In the genomic region with DNA sequence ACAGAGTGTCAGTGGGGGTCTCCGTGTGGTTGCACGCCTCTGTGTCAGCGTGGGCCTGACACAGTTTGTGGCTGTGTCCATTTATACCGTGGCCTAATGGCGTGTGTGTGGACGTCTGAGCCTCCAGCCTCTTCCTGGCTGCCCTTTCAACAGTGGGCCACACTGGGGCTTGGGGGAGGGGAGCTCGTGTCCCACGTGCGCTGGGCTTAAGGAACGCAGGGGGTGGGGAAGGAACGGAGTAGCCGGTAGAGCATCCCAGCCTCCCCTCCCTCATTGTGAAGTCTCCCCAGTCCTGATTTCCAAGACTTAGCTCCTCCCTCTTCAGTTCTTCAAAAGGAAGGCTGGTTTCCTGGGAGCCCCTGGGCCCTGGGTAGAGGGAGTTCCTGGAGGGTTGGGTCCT, we compare ENCODE assay signal across 17 cellular contexts. TPM values are rescaled to one million over a fixed set of nuclear protein-coding genes. Genes with fewer than 3 reads are reported as not detected.
DNase-seq lines count a peak whose midpoint lies in the region; ATAC-seq and TF ChIP-seq lines count a peak whose summit lies in the region.
"Had no signal": no experiment of that assay in that cellular context is flagged by ENCODE, and none has a peak within 500 bp of the region (broad histone marks: within the 10 kb centered on the region; RNA-seq: fewer than 3 reads in every experiment).

No MANE protein-coding gene starts in this region.

- DNase-seq in HFFc6 (no peak), SK-N-DZ (ENCODE audit: low spot score) (peak; percentile 64), iPS-NIHi11 (ENCODE audit: low spot score) (peak; percentile 34), upper lobe of left lung (peak in 1 of 2 donors; percentile 22), posterior vena cava (ENCODE audit: low spot score) (no peak), medulla oblongata (ENCODE audit: extremely low spot score) (no peak)
- no peak for DNase-seq in activated effector memory CD4-positive, alpha-beta T cell treated with anti-CD3 and anti-CD28 coated beads, Interleukin-2, amount 50 U/mL, for 16 hours
- DNase-seq: NCI-H187 treated with DMSO at 0.1 percent for 48 hours, NCI-H2171, NCI-H446 treated with DMSO at 0.1 percent for 48 hours, NCI-H774, SIG-M5 had no signal

- intact Hi-C loops in posterior vena cava (cut with DNase I): no loop called here

- peaks cover 5 to 8% (median 6%) of the 10 kb centered on the region in 4 donors for H3K4me1 ChIP-seq in upper lobe of left lung

- WGBS in upper lobe of left lung, 2 donors: 78 to 79% methylated on average over 9 to 12 of the region's 12 CpGs

- TF ChIP-seq POLR2A in upper lobe of left lung (IDR thresholded peaks at IDR 0.05): no peak

- no peaks in the 10 kb centered on the region for H3K27me3 ChIP-seq in upper lobe of left lung

- no peak for TF ChIP-seq CTCF in HFFc6 (IDR thresholded peaks at IDR 0.05)
- no peak for TF ChIP-seq CTCF in upper lobe of left lung (IDR thresholded peaks at IDR 0.05)

- peak; percentile 5 to 26 for ATAC-seq in upper lobe of left lung (ENCODE audit: low FRiP score in 2 of 2)
- no peak for ATAC-seq in stimulated activated memory B cell treated with anti-CD40 and anti-IgM and Interleukin-4, amounts not matched to agents 10 μg/mL and 1 μg/mL and 100 μg/mL, for 72 hours
- ATAC-seq: CD8-positive, alpha-beta T cell had no signal

- no peaks in the 10 kb centered on the region for H3K9me3 ChIP-seq in upper lobe of left lung

- H3K27ac Mint-ChIP-seq in HFFc6: 0 out of 2 replicates have a peak overlapping the region, but pooled peaks have one; percentile 43
- H3K27ac Mint-ChIP-seq in stimulated activated memory B cell treated with anti-CD40 and anti-IgM and Interleukin-4, amounts not matched to agents 10 μg/mL and 1 μg/mL and 100 μg/mL, for 72 hours: no peak overlapping the region
- H3K27ac Mint-ChIP-seq: CD8-positive, alpha-beta T cell had no signal

- no peaks in the 10 kb centered on the region for H3K36me3 ChIP-seq in upper lobe of left lung

- H3K4me3 Mint-ChIP-seq in HFFc6: no peak overlapping the region
- H3K4me3 Mint-ChIP-seq in stimulated activated memory B cell treated with anti-CD40 and anti-IgM and Interleukin-4, amounts not matched to agents 10 μg/mL and 1 μg/mL and 100 μg/mL, for 72 hours: no peak overlapping the region
- H3K4me3 Mint-ChIP-seq: CD8-positive, alpha-beta T cell had no signal

- no peaks in the 10 kb centered on the region for H3K36me3 Mint-ChIP-seq in HFFc6 (ENCODE audit: low read depth)
- H3K36me3 Mint-ChIP-seq in stimulated activated memory B cell treated with anti-CD40 and anti-IgM and Interleukin-4, amounts not matched to agents 10 μg/mL and 1 μg/mL and 100 μg/mL, for 72 hours: no peaks in the 10 kb centered on the region
- H3K36me3 Mint-ChIP-seq: CD8-positive, alpha-beta T cell had no signal

- peaks cover 1% of the 10 kb centered on the region for H3K27me3 Mint-ChIP-seq in HFFc6 (ENCODE audit: insufficient read depth)
- H3K27me3 Mint-ChIP-seq in stimulated activated memory B cell treated with anti-CD40 and anti-IgM and Interleukin-4, amounts not matched to agents 10 μg/mL and 1 μg/mL and 100 μg/mL, for 72 hours: peaks cover 18% of the 10 kb centered on the region

- peaks cover 28% of the 10 kb centered on the region for H3K4me1 Mint-ChIP-seq in HFFc6 (ENCODE audit: low read depth)
- no peaks in the 10 kb centered on the region for H3K4me1 Mint-ChIP-seq in stimulated activated memory B cell treated with anti-CD40 and anti-IgM and Interleukin-4, amounts not matched to agents 10 μg/mL and 1 μg/mL and 100 μg/mL, for 72 hours

- no peak overlapping the region for H3K4me3 ChIP-seq in upper lobe of left lung

- no peaks in the 10 kb centered on the region for H3K9me3 Mint-ChIP-seq in HFFc6
- no peaks in the 10 kb centered on the region for H3K9me3 Mint-ChIP-seq in stimulated activated memory B cell treated with anti-CD40 and anti-IgM and Interleukin-4, amounts not matched to agents 10 μg/mL and 1 μg/mL and 100 μg/mL, for 72 hours
- H3K9me3 Mint-ChIP-seq: CD8-positive, alpha-beta T cell had no signal

- TF ChIP-seq EP300 in upper lobe of left lung (IDR thresholded peaks at IDR 0.05): no peak

- no peak overlapping the region for H3K27ac ChIP-seq in upper lobe of left lung
- H3K27ac ChIP-seq: KMS-11 had no signal

RNA-seq across cellular contexts. Expression of gene HES7, which starts 9.5 kb away (rescaled TPM):
- total RNA-seq in HFFc6 (2021; fragmentation: NEBNext Ultra II Directional; extraction: Animal tissue kit (Norgen Biotek cat#: 25700)): under 1 TPM; 0.24 to 0.54 (median 0.41) TPM
- 2.8 and 5.1 TPM in 2 replicates for polyA plus RNA-seq in SK-N-DZ (2014; cell fraction: cytosol; rRNA removed)
- polyA plus RNA-seq in SK-N-DZ (2014; cell fraction: nucleus; rRNA removed): 3.8 and 5.2 TPM in 2 replicates
- total RNA-seq in upper lobe of left lung (1 to 10 TPM in 1 of 6 donors, not detected in 5; 4.9 TPM), posterior vena cava (under 1 TPM in 1 of 2 donors, not detected in 1; 0.67 TPM)
- polyA plus RNA-seq: BJ had no signal

RNA-seq across cellular contexts. Expression of gene ALOXE3, which starts 15.1 kb away (rescaled TPM):
- total RNA-seq in HFFc6 (2021; fragmentation: NEBNext Ultra II Directional; extraction: Animal tissue kit (Norgen Biotek cat#: 25700)): under 1 TPM; 0.14 to 0.30 (median 0.21) TPM
- not detected in 2 replicates for polyA plus RNA-seq in SK-N-DZ (2014; cell fraction: cytosol; rRNA removed)
- not detected in 2 replicates for polyA plus RNA-seq in SK-N-DZ (2014; cell fraction: nucleus; rRNA removed)
- not detected for total RNA-seq in upper lobe of left lung
- not detected for total RNA-seq in posterior vena cava
- total RNA-seq: H4 had no signal

RNA-seq across cellular contexts. Expression of gene PER1, which starts 18.8 kb away (rescaled TPM):
- total RNA-seq in HFFc6 (2021; fragmentation: NEBNext Ultra II Directional; extraction: Animal tissue kit (Norgen Biotek cat#: 25700)): 10 to 100 TPM; 18.9 to 31.8 (median 26.9) TPM
- polyA plus RNA-seq in SK-N-DZ (2014; cell fraction: cytosol; rRNA removed): 8.1 and 24.4 TPM in 2 replicates
- polyA plus RNA-seq in SK-N-DZ (2014; cell fraction: nucleus; rRNA removed): 10.2 and 34.8 TPM in 2 replicates
- total RNA-seq in upper lobe of left lung (100 to 1,000 TPM; 112 to 358 (median 288) TPM), posterior vena cava (100 to 1,000 TPM; 203 to 206 TPM)

RNA-seq across cellular contexts. Expression of gene VAMP2, which starts 29.4 kb away (rescaled TPM):
- 10 to 100 TPM; 37.0 to 47.6 (median 44.5) TPM for total RNA-seq in HFFc6 (2021; fragmentation: NEBNext Ultra II Directional; extraction: Animal tissue kit (Norgen Biotek cat#: 25700))
- 20.2 and 21.1 TPM in 2 replicates for polyA plus RNA-seq in SK-N-DZ (2014; cell fraction: cytosol; rRNA removed)
- 33.0 and 65.8 TPM in 2 replicates for polyA plus RNA-seq in SK-N-DZ (2014; cell fraction: nucleus; rRNA removed)
- total RNA-seq in upper lobe of left lung (10 to 100 TPM; 27.2 to 75.8 (median 49.8) TPM), posterior vena cava (10 to 100 TPM; 66.7 to 80.1 TPM)

RNA-seq across cellular contexts. Expression of gene TMEM107, which starts 42.8 kb away (rescaled TPM):
- 10 to 100 TPM; 13.8 to 18.8 (median 17.5) TPM for total RNA-seq in HFFc6 (2021; fragmentation: NEBNext Ultra II Directional; extraction: Animal tissue kit (Norgen Biotek cat#: 25700))
- 32.7 and 35.3 TPM in 2 replicates for polyA plus RNA-seq in SK-N-DZ (2014; cell fraction: cytosol; rRNA removed)
- 42.2 and 44.9 TPM in 2 replicates for polyA plus RNA-seq in SK-N-DZ (2014; cell fraction: nucleus; rRNA removed)
- total RNA-seq in upper lobe of left lung (10 to 100 TPM; 11.5 to 32.5 (median 17.3) TPM), posterior vena cava (10 to 100 TPM; 12.9 to 16.4 TPM)

Comparison
In these comparisons a context has a peak if more than half of its experiments do, and no peak if none do; other contexts are left out.
1. DNase-seq: peak in SK-N-DZ (single experiment) and iPS-NIHi11 (single experiment); none in HFFc6 (single experiment), posterior vena cava (single experiment), medulla oblongata (single experiment) and activated effector memory CD4-positive, alpha-beta T cell treated with anti-CD3 and anti-CD28 coated beads, Interleukin-2, amount 50 U/mL, for 16 hours (single experiment).